In genomic region chr15:26537653-26538052, GRCh38 we compare ENCODE assay signal across 19 cellular contexts.
DNase-seq lines count a peak whose midpoint lies in the region; ATAC-seq and TF ChIP-seq lines count a peak whose summit lies in the region.
"Had no signal": no experiment of that assay in that cellular context is flagged by ENCODE, and none has a peak within 500 bp of the region (broad histone marks: within the 10 kb centered on the region; RNA-seq: fewer than 3 reads in every experiment).

No MANE protein-coding gene starts in this region.

- POLR2A ChIA-PET in WTC11 (lab: Charles Lee): no interaction called here

- H3K4me3 Mint-ChIP-seq in WTC11: no peak overlapping the region
- H3K4me3 Mint-ChIP-seq: CD14-positive monocyte; CD4-positive, alpha-beta T cell; CD8-positive, alpha-beta memory T cell; HFFc6 had no signal

- H3K27ac Mint-ChIP-seq in WTC11: no peak overlapping the region
- H3K27ac Mint-ChIP-seq: CD14-positive monocyte; CD4-positive, alpha-beta T cell; CD8-positive, alpha-beta memory T cell; HFFc6 had no signal

- DNase-seq in Ammon's horn (ENCODE audit: low spot score): peak; percentile 43
- peak; percentile 28 for DNase-seq in epidermal melanocyte (ENCODE audit: insufficient read length, low spot score)
- peak; percentile 33 for DNase-seq in globus pallidus (ENCODE audit: low spot score)
- peak; percentile 71 for DNase-seq in pons (ENCODE audit: low spot score)
- DNase-seq in NCI-H187 treated with DMSO at 0.1 percent for 48 hours (lab: John Stamatoyannopoulos, UW): no peak
- no peak for DNase-seq in activated CD4-positive, alpha-beta T cell treated with anti-CD3 and anti-CD28 coated beads for 48 hours
- DNase-seq in WTC11 (ENCODE audit: low spot score): no peak
- DNase-seq in GM19238 (ENCODE audit: insufficient read length, low spot score): no peak
- DNase-seq: BE2C; Calu3; CD4-positive, alpha-beta T cell; CD8-positive, alpha-beta memory T cell; COR-L47; DMS53; DMS79 treated with DMSO at 0.1 percent for 48 hours; GF-D8; GOT3; HFFc6 had no signal

- TF ChIP-seq CTCF in WTC11 (IDR thresholded peaks at IDR 0.05): no peak

- peaks cover 37% of the 10 kb centered on the region for H3K36me3 Mint-ChIP-seq in WTC11
- H3K36me3 Mint-ChIP-seq: CD14-positive monocyte; CD8-positive, alpha-beta memory T cell had no signal

- H3K27me3 Mint-ChIP-seq in WTC11 (ENCODE audit: low read depth): no peaks in the 10 kb centered on the region
- H3K27me3 Mint-ChIP-seq: CD4-positive, alpha-beta T cell; CD8-positive, alpha-beta memory T cell had no signal

- CTCF ChIA-PET in WTC11 (lab: Charles Lee): no interaction called here

- 0 out of 2 replicates have a peak, but pooled peaks cover 2% of the 10 kb centered on the region for H3K4me1 Mint-ChIP-seq in WTC11
- H3K4me1 Mint-ChIP-seq: CD14-positive monocyte; CD8-positive, alpha-beta memory T cell had no signal

- H3K9me3 Mint-ChIP-seq in WTC11: peaks cover 42% of the 10 kb centered on the region

- no peak for ATAC-seq in WTC11

TF ChIP-seq in WTC11, 78 proteins besides CTCF, POLR2A, EP300 and RAD21:
- no peak for TF ChIP-seq ZNF396 (CRISPR knock-in tag; IDR thresholded peaks at IDR 0.05; ENCODE audit: borderline replicate concordance)
- TF ChIP-seq USF2 (CRISPR knock-in tag; IDR thresholded peaks at IDR 0.05): no peak
- no peak for TF ChIP-seq ATF3 (CRISPR knock-in tag; conservative IDR thresholded peaks at IDR 0.05)

Comparison
In these comparisons a context has a peak if more than half of its experiments do, and no peak if none do; other contexts are left out.
1. DNase-seq: peak in Ammon's horn (single experiment), epidermal melanocyte (single experiment), globus pallidus (single experiment) and pons (single experiment); none in NCI-H187 treated with DMSO at 0.1 percent for 48 hours (single experiment), activated CD4-positive, alpha-beta T cell treated with anti-CD3 and anti-CD28 coated beads for 48 hours (single experiment), WTC11 (single experiment) and GM19238 (single experiment).